Comparison of ENCODE assay signal across 7 cellular contexts in genomic region chr2:70984576-70985282, GRCh38. TPM values are rescaled to one million over a fixed set of nuclear protein-coding genes. Genes with fewer than 3 reads are reported as not detected.
DNase-seq lines count a peak whose midpoint lies in the region; ATAC-seq lines count a peak whose summit lies in the region.

No MANE protein-coding gene starts in this region.

- DNase-seq in RPMI8226 = peak; percentile 43
- peak; percentile 79 for DNase-seq in activated gamma-delta T cell treated with Interleukin-2 at 50 U/mL for 16 hours
- peak; percentile 77 for DNase-seq in left cardiac atrium
- DNase-seq in stimulated activated CD4-positive, alpha-beta T cell treated with anti-CD3 and anti-CD28 coated beads, Interleukin-12 subunit alpha, Interleukin-12 subunit beta, amount 100 ng/mL, for 24 hours (ENCODE audit: low read depth in 2 of 2) = peak; percentile 59 to 73
- DNase-seq in middle frontal gyrus (ENCODE audit: extremely low spot score, low spot score) = no peak

- intact Hi-C loops in left cardiac atrium (cut with DNase I) = no loop called here

- ATAC-seq in GM18517 (IDR thresholded peaks at IDR 0.05; ENCODE audit: unreplicated experiment) (peak; percentile 78), HG02852 (IDR thresholded peaks at IDR 0.05; ENCODE audit: unreplicated experiment) (peak; percentile 97), left cardiac atrium (peak; percentile 78 to 87)

RNA-seq across cellular contexts. Expression of gene ANKRD53, which starts 6.3 kb away (rescaled TPM):
- total RNA-seq in left cardiac atrium = 1 to 10 TPM; 1.8 to 2.3 TPM

RNA-seq across cellular contexts. Expression of gene TEX261, which starts 9.9 kb away (rescaled TPM):
- total RNA-seq in left cardiac atrium = 10 to 100 TPM; 54.8 to 60.4 TPM

RNA-seq across cellular contexts. Expression of gene ATP6V1B1, which starts 49.0 kb away (rescaled TPM):
- under 1 TPM; 0.85 to 0.89 TPM for total RNA-seq in left cardiac atrium
